In the genomic region with DNA sequence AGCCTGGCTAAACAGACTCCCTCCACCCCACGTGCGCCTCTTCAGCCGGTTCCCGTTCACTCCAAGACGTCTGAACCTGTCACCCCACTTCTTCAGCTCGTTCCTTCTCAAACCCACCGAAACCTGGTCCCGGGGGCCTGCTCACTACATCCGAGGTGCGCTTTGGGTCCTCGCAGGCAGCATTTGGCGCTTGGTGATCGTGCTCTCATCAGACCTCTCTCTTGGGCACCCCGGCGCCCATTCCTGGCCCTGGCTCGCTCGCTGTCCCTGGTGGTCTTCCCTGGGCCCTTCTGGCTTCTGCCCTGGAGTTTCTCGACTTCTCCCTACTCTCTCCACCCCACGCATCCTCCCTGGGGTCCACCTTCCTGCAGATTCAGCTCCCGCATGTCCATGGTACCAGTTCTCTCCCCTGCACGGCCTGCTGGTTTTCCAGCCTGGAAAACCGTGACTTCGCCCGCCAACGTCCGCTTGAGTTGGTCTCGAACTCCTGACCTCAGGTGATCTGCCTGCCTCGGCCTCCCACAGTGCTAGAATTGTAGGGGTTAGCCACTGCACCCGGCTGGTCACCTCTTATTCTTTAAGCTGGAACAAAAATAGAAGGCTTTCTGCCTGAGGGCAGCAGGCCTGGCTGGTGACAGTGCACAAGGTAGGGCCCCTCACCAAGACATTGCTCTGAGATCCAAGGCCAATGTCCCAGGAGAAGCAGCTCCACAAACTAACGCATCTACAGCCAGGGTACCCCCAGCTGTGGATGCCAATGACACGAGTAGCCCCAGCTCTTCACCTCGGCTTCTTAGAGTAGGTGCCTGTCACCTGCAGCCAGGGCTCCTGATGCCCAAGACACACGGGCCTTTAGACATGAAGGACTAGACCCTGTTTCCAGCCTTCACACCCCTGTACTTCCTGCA, we compare ENCODE assay signal across 8 cellular contexts. TPM values are rescaled to one million over a fixed set of nuclear protein-coding genes. Genes with fewer than 3 reads are reported as not detected.
DNase-seq lines count a peak whose midpoint lies in the region; ATAC-seq and TF ChIP-seq lines count a peak whose summit lies in the region.

No MANE protein-coding gene starts in this region.

- H3K4me2 ChIP-seq in Karpas-422 (ENCODE audit: low read depth, low read length, poor library complexity, severe bottlenecking): peak overlapping the region; percentile 89

- peaks cover 15% of the 10 kb centered on the region for H3K79me2 ChIP-seq in Karpas-422 (ENCODE audit: low read length)

- peaks cover 14% of the 10 kb centered on the region for H3K27me3 Mint-ChIP-seq in nephron (ENCODE audit: low read depth)

- intact Hi-C loops in dorsolateral prefrontal cortex (cut with DNase I): loop anchor here (2.0 to 10.0 kb wide), 2 partner anchors 221 to 469 kb away; no protein-coding TSS in a partner anchor

- H2AFZ ChIP-seq in Karpas-422 (ENCODE audit: low read length): peak overlapping the region; percentile 18; the same call in 1 of the 2 replicates

- peak overlapping the region; percentile 91 to 93 (median 91) for H3K4me3 Mint-ChIP-seq in nephron

- no peaks in the 10 kb centered on the region for H3K9me3 Mint-ChIP-seq in nephron

- no peaks in the 10 kb centered on the region for H3K9me3 ChIP-seq in Karpas-422 (ENCODE audit: low read length)

- no peaks in the 10 kb centered on the region for H4K20me1 ChIP-seq in Karpas-422 (ENCODE audit: insufficient read depth, low read depth, low read length)

- no peak for ATAC-seq in GM19351 (IDR thresholded peaks at IDR 0.05; ENCODE audit: unreplicated experiment)

- H3K4me1 ChIP-seq in Karpas-422 (ENCODE audit: low read length): peaks cover 43% of the 10 kb centered on the region

- DNase-seq in Karpas-422: peak; percentile 49
- DNase-seq in dorsolateral prefrontal cortex: peak in 2 of 10 donors; percentile 38
- no peak for DNase-seq in DMS153 (lab: John Stamatoyannopoulos, UW)
- DNase-seq in NCI-H226: no peak
- no peak for DNase-seq in D341Med (ENCODE audit: low spot score)

- H3K9ac ChIP-seq in Karpas-422 (ENCODE audit: low read length): peak overlapping the region; percentile 89

- H3K36me3 ChIP-seq in Karpas-422 (ENCODE audit: insufficient read depth, low read length): no peaks in the 10 kb centered on the region

- H3K27ac ChIP-seq in C4-2B (peak overlapping the region; percentile 90), Karpas-422 (ENCODE audit: low read length) (peak overlapping the region; percentile 53), dorsolateral prefrontal cortex (peak overlapping the region in 53 of 59 donors; percentile 9 to 90 (median 76))

- H3K27me3 ChIP-seq in Karpas-422 (ENCODE audit: low read length) (no peaks in the 10 kb centered on the region), dorsolateral prefrontal cortex (no peaks in the 10 kb centered on the region)

- H3K36me3 Mint-ChIP-seq in nephron (ENCODE audit: low read depth): peaks cover 8% of the 10 kb centered on the region

- no peaks in the 10 kb centered on the region for H3K9me2 ChIP-seq in Karpas-422 (replicated peaks; ENCODE audit: insufficient read depth, low read length)

- H3K27ac Mint-ChIP-seq in nephron: peak overlapping the region; percentile 31 to 91 (median 82)

- H3K4me1 Mint-ChIP-seq in nephron: peaks cover 11% of the 10 kb centered on the region

- H3K4me3 ChIP-seq in Karpas-422 (ENCODE audit: low read length) (peak overlapping the region; percentile 93), dorsolateral prefrontal cortex (peak overlapping the region; percentile 55 to 92 (median 81))

- TF ChIP-seq CTCF in C4-2B (conservative IDR thresholded peaks at IDR 0.05) (no peak), dorsolateral prefrontal cortex (IDR thresholded peaks at IDR 0.05 in 54 of 56, conservative IDR thresholded peaks at IDR 0.05 in 2 of 56; ENCODE audit: low read depth in 1 of 56, partially characterized antibody in 56 of 56) (no peak), nephron (IDR thresholded peaks at IDR 0.05; ENCODE audit: unreplicated experiment in 3 of 3) (no peak)

RNA-seq across cellular contexts. Expression of a gene that starts 1.0 kb away (rescaled TPM):
- total RNA-seq in Karpas-422 (2014; rRNA removed; shearing (Covaris generic); ENCODE audit: low replicate concordance): 8.7 and 10.7 TPM in 2 replicates
- total RNA-seq in dorsolateral prefrontal cortex: 10 to 100 TPM; 12.5 to 34.5 (median 20.1) TPM
